In the genomic region with DNA sequence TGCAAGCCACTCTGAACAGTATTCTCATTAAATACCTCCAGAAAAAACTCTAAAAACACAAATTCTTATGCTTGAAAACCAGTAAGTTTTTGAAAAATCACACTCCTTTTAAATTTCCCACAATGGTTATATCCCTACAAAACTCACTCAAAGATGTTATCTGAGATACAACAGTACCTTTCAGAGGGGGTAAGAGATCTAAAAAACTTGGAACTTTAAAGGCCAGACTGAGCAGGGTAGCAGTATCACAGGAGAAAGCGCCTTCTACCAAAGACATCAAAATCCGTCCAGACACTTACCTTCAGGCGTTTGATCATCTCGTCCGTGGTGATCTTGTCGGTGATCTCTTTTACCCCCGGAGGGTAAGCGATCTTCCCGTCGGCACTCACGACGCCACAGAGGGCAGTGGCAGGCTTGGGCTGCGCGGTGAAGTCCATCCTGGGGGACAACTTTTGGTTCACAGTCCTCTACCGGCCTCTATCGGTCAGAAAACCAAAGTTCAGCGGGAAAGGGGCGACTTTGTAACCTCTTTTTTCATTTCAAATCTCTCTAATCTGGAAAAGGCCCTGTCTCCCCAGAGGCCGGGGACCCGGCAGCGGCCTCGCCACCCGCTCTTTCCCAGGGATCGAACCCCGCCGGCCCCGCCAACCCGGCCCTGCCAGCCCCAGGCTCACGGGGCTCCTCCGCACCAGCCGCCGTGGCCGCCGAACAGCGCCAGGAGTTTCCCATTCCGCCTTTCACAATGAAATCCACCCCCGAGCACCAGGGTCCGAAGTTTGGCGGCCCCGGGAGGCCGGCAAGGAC, we compare ENCODE assay signal across 1 cellular context.
TF ChIP-seq lines count a peak whose summit lies in the region.

No MANE protein-coding gene starts in this region.

TF ChIP-seq in HepG2, 621 proteins besides CTCF, POLR2A, EP300 and RAD21 (continued from another document and continues in another):
- TF ChIP-seq DR1 (CRISPR knock-in tag; IDR thresholded peaks at IDR 0.05) = 0 out of 2 replicates have a peak, but pooled peaks have one; percentile 23
- TF ChIP-seq ZNF33A (CRISPR knock-in tag; IDR thresholded peaks at IDR 0.05; ENCODE audit: borderline replicate concordance) = 0 out of 2 replicates have a peak, but pooled peaks have one; percentile 55
- TF ChIP-seq KMT2A (CRISPR knock-in tag; IDR thresholded peaks at IDR 0.05) = peak; percentile 80
- TF ChIP-seq, protein P1, sequence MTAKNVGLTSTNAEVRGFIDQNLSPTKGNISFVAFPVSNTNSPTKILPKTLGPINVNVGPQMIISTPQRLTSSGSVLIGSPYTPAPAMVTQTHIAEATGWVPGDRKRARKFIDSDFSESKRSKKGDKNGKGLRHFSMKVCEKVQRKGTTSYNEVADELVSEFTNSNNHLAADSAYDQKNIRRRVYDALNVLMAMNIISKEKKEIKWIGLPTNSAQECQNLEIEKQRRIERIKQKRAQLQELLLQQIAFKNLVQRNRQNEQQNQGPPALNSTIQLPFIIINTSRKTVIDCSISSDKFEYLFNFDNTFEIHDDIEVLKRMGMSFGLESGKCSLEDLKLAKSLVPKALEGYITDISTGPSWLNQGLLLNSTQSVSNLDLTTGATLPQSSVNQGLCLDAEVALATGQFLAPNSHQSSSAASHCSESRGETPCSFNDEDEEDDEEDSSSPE (CRISPR knock-in tag; IDR thresholded peaks at IDR 0.05) = 0 out of 2 replicates have a peak, but pooled peaks have one; percentile 24
- no peak for TF ChIP-seq GZF1 (CRISPR knock-in tag; IDR thresholded peaks at IDR 0.05)
- TF ChIP-seq ZNF556 (CRISPR knock-in tag; IDR thresholded peaks at IDR 0.05; ENCODE audit: borderline replicate concordance) = 0 out of 2 replicates have a peak, but pooled peaks have one; percentile 67
- TF ChIP-seq ATRX (CRISPR knock-in tag; IDR thresholded peaks at IDR 0.05; ENCODE audit: borderline replicate concordance) = no peak
- TF ChIP-seq STAT6 (CRISPR knock-in tag; IDR thresholded peaks at IDR 0.05; ENCODE audit: borderline replicate concordance) = peak; percentile 16; the same call in 1 of the 2 replicates
- no peak for TF ChIP-seq ZNF790 (CRISPR knock-in tag; IDR thresholded peaks at IDR 0.05; ENCODE audit: borderline replicate concordance)
- TF ChIP-seq HNRNPUL1 (IDR thresholded peaks at IDR 0.05; ENCODE audit: low read depth, low read length) = no peak
- TF ChIP-seq EEA1 (CRISPR knock-in tag; IDR thresholded peaks at IDR 0.05; ENCODE audit: borderline replicate concordance) = no peak
- no peak for TF ChIP-seq MZF1 (CRISPR knock-in tag; IDR thresholded peaks at IDR 0.05; ENCODE audit: borderline replicate concordance)
- TF ChIP-seq KAT7 (CRISPR knock-in tag; IDR thresholded peaks at IDR 0.05; ENCODE audit: borderline replicate concordance) = 0 out of 2 replicates have a peak, but pooled peaks have one; percentile 65
- TF ChIP-seq, protein P2, sequence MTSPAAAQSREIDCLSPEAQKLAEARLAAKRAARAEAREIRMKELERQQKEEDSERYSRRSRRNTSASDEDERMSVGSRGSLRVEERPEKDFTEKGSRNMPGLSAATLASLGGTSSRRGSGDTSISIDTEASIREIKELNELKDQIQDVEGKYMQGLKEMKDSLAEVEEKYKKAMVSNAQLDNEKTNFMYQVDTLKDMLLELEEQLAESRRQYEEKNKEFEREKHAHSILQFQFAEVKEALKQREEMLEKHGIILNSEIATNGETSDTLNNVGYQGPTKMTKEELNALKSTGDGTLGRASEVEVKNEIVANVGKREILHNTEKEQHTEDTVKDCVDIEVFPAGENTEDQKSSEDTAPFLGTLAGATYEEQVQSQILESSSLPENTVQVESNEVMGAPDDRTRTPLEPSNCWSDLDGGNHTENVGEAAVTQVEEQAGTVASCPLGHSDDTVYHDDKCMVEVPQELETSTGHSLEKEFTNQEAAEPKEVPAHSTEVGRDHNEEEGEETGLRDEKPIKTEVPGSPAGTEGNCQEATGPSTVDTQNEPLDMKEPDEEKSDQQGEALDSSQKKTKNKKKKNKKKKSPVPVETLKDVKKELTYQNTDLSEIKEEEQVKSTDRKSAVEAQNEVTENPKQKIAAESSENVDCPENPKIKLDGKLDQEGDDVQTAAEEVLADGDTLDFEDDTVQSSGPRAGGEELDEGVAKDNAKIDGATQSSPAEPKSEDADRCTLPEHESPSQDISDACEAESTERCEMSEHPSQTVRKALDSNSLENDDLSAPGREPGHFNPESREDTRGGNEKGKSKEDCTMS (CRISPR knock-in tag; conservative IDR thresholded peaks at IDR 0.05) = no peak
- TF ChIP-seq MAZ (IDR thresholded peaks at IDR 0.05; ENCODE audit: borderline replicate concordance, low read depth, low read length) = no peak
- peak; percentile 15; the same call in 1 of the 2 replicates for TF ChIP-seq MAZ (CRISPR knock-in tag; IDR thresholded peaks at IDR 0.05; ENCODE audit: low read depth)
- TF ChIP-seq, protein P3, sequence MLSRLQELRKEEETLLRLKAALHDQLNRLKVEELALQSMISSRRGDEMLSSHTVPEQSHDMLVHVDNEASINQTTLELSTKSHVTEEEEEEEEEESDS (CRISPR knock-in tag; IDR thresholded peaks at IDR 0.05; ENCODE audit: borderline replicate concordance) = no peak
- TF ChIP-seq FOXO1 (CRISPR knock-in tag; IDR thresholded peaks at IDR 0.05) = no peak
- no peak for TF ChIP-seq MATR3 (CRISPR knock-in tag; IDR thresholded peaks at IDR 0.05)
- no peak for TF ChIP-seq HOXA7 (CRISPR knock-in tag; IDR thresholded peaks at IDR 0.05)
- TF ChIP-seq, protein P4, sequence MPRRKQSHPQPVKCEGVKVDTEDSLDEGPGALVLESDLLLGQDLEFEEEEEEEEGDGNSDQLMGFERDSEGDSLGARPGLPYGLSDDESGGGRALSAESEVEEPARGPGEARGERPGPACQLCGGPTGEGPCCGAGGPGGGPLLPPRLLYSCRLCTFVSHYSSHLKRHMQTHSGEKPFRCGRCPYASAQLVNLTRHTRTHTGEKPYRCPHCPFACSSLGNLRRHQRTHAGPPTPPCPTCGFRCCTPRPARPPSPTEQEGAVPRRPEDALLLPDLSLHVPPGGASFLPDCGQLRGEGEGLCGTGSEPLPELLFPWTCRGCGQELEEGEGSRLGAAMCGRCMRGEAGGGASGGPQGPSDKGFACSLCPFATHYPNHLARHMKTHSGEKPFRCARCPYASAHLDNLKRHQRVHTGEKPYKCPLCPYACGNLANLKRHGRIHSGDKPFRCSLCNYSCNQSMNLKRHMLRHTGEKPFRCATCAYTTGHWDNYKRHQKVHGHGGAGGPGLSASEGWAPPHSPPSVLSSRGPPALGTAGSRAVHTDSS (CRISPR knock-in tag; conservative IDR thresholded peaks at IDR 0.05) = no peak
- TF ChIP-seq ZNF687 (CRISPR knock-in tag; IDR thresholded peaks at IDR 0.05) = no peak; the same call in 1 of the 2 replicates
- TF ChIP-seq ELF3 (CRISPR knock-in tag; IDR thresholded peaks at IDR 0.05) = no peak
- no peak for TF ChIP-seq HHEX (CRISPR knock-in tag; IDR thresholded peaks at IDR 0.05)
- 0 out of 2 replicates have a peak, but pooled peaks have one; percentile 41 for TF ChIP-seq SP4 (CRISPR knock-in tag; IDR thresholded peaks at IDR 0.05)
- TF ChIP-seq DMAP1 (CRISPR knock-in tag; IDR thresholded peaks at IDR 0.05) = peak; percentile 42; the same call in 1 of the 2 replicates
- TF ChIP-seq GATAD1 (CRISPR knock-in tag; IDR thresholded peaks at IDR 0.05) = peak; percentile 45; the same call in 1 of the 2 replicates
- peak; percentile 62; the same call in 1 of the 2 replicates for TF ChIP-seq NRL (CRISPR knock-in tag; IDR thresholded peaks at IDR 0.05; ENCODE audit: borderline replicate concordance)
- no peak for TF ChIP-seq ZNF773 (CRISPR knock-in tag; IDR thresholded peaks at IDR 0.05; ENCODE audit: borderline replicate concordance)
- TF ChIP-seq CENPBD1 (CRISPR knock-in tag; IDR thresholded peaks at IDR 0.05; ENCODE audit: borderline replicate concordance, low read depth) = peak; percentile 60; the same call in 1 of the 2 replicates
- no peak for TF ChIP-seq ZNF546 (CRISPR knock-in tag; conservative IDR thresholded peaks at IDR 0.05)
- peak; percentile 33; the same call in 1 of the 2 replicates for TF ChIP-seq HES4 (CRISPR knock-in tag; IDR thresholded peaks at IDR 0.05; ENCODE audit: borderline replicate concordance)
- TF ChIP-seq, protein P5, sequence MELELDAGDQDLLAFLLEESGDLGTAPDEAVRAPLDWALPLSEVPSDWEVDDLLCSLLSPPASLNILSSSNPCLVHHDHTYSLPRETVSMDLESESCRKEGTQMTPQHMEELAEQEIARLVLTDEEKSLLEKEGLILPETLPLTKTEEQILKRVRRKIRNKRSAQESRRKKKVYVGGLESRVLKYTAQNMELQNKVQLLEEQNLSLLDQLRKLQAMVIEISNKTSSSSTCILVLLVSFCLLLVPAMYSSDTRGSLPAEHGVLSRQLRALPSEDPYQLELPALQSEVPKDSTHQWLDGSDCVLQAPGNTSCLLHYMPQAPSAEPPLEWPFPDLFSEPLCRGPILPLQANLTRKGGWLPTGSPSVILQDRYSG (CRISPR knock-in tag; IDR thresholded peaks at IDR 0.05) = no peak
- TF ChIP-seq NFIB (CRISPR knock-in tag; IDR thresholded peaks at IDR 0.05; ENCODE audit: borderline replicate concordance) = no peak
- peak; percentile 3 for TF ChIP-seq ZNF883 (CRISPR knock-in tag; IDR thresholded peaks at IDR 0.05; ENCODE audit: not compliant biosample characterization)
- TF ChIP-seq RXRB (CRISPR knock-in tag; IDR thresholded peaks at IDR 0.05; ENCODE audit: borderline replicate concordance) = no peak
- TF ChIP-seq ARNT (IDR thresholded peaks at IDR 0.05) = no peak
- no peak for TF ChIP-seq ZNF337 (CRISPR knock-in tag; IDR thresholded peaks at IDR 0.05; ENCODE audit: borderline replicate concordance, low read depth)
- no peak for TF ChIP-seq SMYD3 (CRISPR knock-in tag; IDR thresholded peaks at IDR 0.05)
- no peak; the same call in 1 of the 2 replicates for TF ChIP-seq IRF9 (CRISPR knock-in tag; IDR thresholded peaks at IDR 0.05; ENCODE audit: borderline replicate concordance)
- no peak for TF ChIP-seq ZNF607 (CRISPR knock-in tag; IDR thresholded peaks at IDR 0.05; ENCODE audit: borderline replicate concordance)
